ENCODE assay signal across 9 cellular contexts in genomic region chr13:22740264-22740663, GRCh38.
DNase-seq lines count a peak whose midpoint lies in the region; ATAC-seq and TF ChIP-seq lines count a peak whose summit lies in the region.
"Had no signal": no experiment of that assay in that cellular context is flagged by ENCODE, and none has a peak within 500 bp of the region (broad histone marks: within the 10 kb centered on the region; RNA-seq: fewer than 3 reads in every experiment).

No MANE protein-coding gene starts in this region.

- H3K4me3 ChIP-seq in cardiac muscle cell, result no peak overlapping the region
- no peak overlapping the region for H3K4me3 ChIP-seq in retinal pigment epithelial cell (ENCODE audit: low read length)
- no peak overlapping the region for H3K4me3 ChIP-seq in coronary artery
- H3K4me3 ChIP-seq: transverse colon had no signal

- H3K4me1 ChIP-seq in cardiac muscle cell (ENCODE audit: low read depth), result no peaks in the 10 kb centered on the region
- H3K4me1 ChIP-seq: transverse colon had no signal

- no peak for ATAC-seq in Right ventricle myocardium superior (ENCODE audit: poor library complexity)
- no peak for ATAC-seq in GM21528 (IDR thresholded peaks at IDR 0.05; ENCODE audit: low FRiP score, unreplicated experiment)

- H3K27me3 ChIP-seq in cardiac muscle cell, result no peaks in the 10 kb centered on the region
- H3K27me3 ChIP-seq: transverse colon had no signal

- H3K36me3 ChIP-seq in cardiac muscle cell, result no peaks in the 10 kb centered on the region
- H3K36me3 ChIP-seq: transverse colon had no signal

- peak; percentile 8 to 15 for DNase-seq in cardiac muscle cell (ENCODE audit: low read depth in 1 of 2, low spot score in 1 of 2)
- DNase-seq in Right ventricle myocardium superior, result no peak
- peak; percentile 0 for DNase-seq in NCI-H1048 (lab: John Stamatoyannopoulos, UW)
- no peak for DNase-seq in retinal pigment epithelial cell (ENCODE audit: low read depth)
- DNase-seq in HCEC 1CT, result no peak
- no peak for DNase-seq in coronary artery (ENCODE audit: low spot score)
- DNase-seq: transverse colon had no signal

- peak; percentile 9 for TF ChIP-seq CTCF in cardiac muscle cell (IDR thresholded peaks at IDR 0.05; ENCODE audit: low read depth, low read length)
- peak; percentile 45; the same call in 1 of the 2 replicates for TF ChIP-seq CTCF in VCaP (conservative IDR thresholded peaks at IDR 0.05)
- peak; percentile 59 for TF ChIP-seq CTCF in retinal pigment epithelial cell (conservative IDR thresholded peaks at IDR 0.05; ENCODE audit: low read depth, low read length)
- no peak for TF ChIP-seq CTCF in coronary artery (IDR thresholded peaks at IDR 0.05)

- no peak overlapping the region for H3K27ac ChIP-seq in cardiac muscle cell
- no peak overlapping the region for H3K27ac ChIP-seq in VCaP
- H3K27ac ChIP-seq in coronary artery, result no peak overlapping the region
- H3K27ac ChIP-seq: transverse colon had no signal

- intact Hi-C loops in Right ventricle myocardium superior (cut with DNase I), result no loop called here

- H3K9me3 ChIP-seq in cardiac muscle cell (ENCODE audit: low read depth), result no peaks in the 10 kb centered on the region

Comparison
In these comparisons a context has a peak if more than half of its experiments do, and no peak if none do; other contexts are left out.
1. DNase-seq: peak in cardiac muscle cell (2 of 2) and NCI-H1048 (single experiment); none in Right ventricle myocardium superior (single experiment), retinal pigment epithelial cell (single experiment), HCEC 1CT (single experiment) and coronary artery (single experiment).